In genomic region chr13:73060251-73061160, GRCh38 we compare ENCODE assay signal across 1 cellular context.
A peak's percentile ranks its signal among the peaks of the same experiment; 100 is the strongest.
TF ChIP-seq lines count a peak whose summit lies in the region.

No MANE protein-coding gene starts in this region.

TF ChIP-seq in IMR-90, 13 proteins besides CTCF, POLR2A, EP300 and RAD21 (continued from another document):
- TF ChIP-seq RCOR1 (IDR thresholded peaks at IDR 0.05; ENCODE audit: insufficient replicate concordance, low read length): no peak
- TF ChIP-seq CEBPB (IDR thresholded peaks at IDR 0.05; ENCODE audit: low read depth, low read length): no peak
- TF ChIP-seq MXI1 (IDR thresholded peaks at IDR 0.05; ENCODE audit: borderline replicate concordance, low read depth, low read length): no peak
- no peak for TF ChIP-seq RFX5 (IDR thresholded peaks at IDR 0.05; ENCODE audit: low read depth, low read length)
- TF ChIP-seq BHLHE40 (IDR thresholded peaks at IDR 0.05; ENCODE audit: low read depth, low read length): no peak
- 0 out of 2 replicates have a peak, but pooled peaks have one; percentile 3 for TF ChIP-seq FOS (IDR thresholded peaks at IDR 0.05; ENCODE audit: low read depth, low read length)
- TF ChIP-seq MAZ (IDR thresholded peaks at IDR 0.05; ENCODE audit: borderline replicate concordance, low read depth, low read length): no peak
TF ChIP-seq in IMR-90: peak in this region for 4.
